ENCODE assay signal across 15 cellular contexts in genomic region chr6:89874438-89874837, GRCh38. TPM values are rescaled to one million over a fixed set of nuclear protein-coding genes. Genes with fewer than 3 reads are reported as not detected.
DNase-seq lines count a peak whose midpoint lies in the region; ATAC-seq and TF ChIP-seq lines count a peak whose summit lies in the region.
"Had no signal": no experiment of that assay in that cellular context is flagged by ENCODE, and none has a peak within 500 bp of the region (broad histone marks: within the 10 kb centered on the region; RNA-seq: fewer than 3 reads in every experiment).

No MANE protein-coding gene starts in this region.

- intact Hi-C loops in CD4-positive, alpha-beta T cell (cut with DNase I, micrococcal nuclease): no loop called here
- intact Hi-C loops in mucosa of descending colon (cut with DNase I, micrococcal nuclease): no loop called here

- H3K36me3 ChIP-seq in mucosa of descending colon (ENCODE audit: low read depth) (no peaks in the 10 kb centered on the region), SJCRH30 (peaks cover 23% of the 10 kb centered on the region)

- DNase-seq in CD4-positive, alpha-beta T cell: no peak
- DNase-seq in T-cell: no peak
- peak in 1 of 3 donors; percentile 24 for DNase-seq in mucosa of descending colon
- DNase-seq in SJCRH30: no peak
- DNase-seq in GF-D8 (lab: John Stamatoyannopoulos, UW): no peak
- DNase-seq: DMS153, DMS79, GDM1, H9 had no signal

- H3K36me3 Mint-ChIP-seq in CD4-positive, alpha-beta T cell (ENCODE audit: low read depth): peaks cover 41% of the 10 kb centered on the region
- peaks cover 26% of the 10 kb centered on the region for H3K36me3 Mint-ChIP-seq in T-cell

- H3K9me3 Mint-ChIP-seq in CD4-positive, alpha-beta T cell: no peaks in the 10 kb centered on the region
- H3K9me3 Mint-ChIP-seq in T-cell: no peaks in the 10 kb centered on the region
- H3K9me3 Mint-ChIP-seq: H9 had no signal

- no peak for TF ChIP-seq CTCF in CD4-positive, alpha-beta T cell (IDR thresholded peaks at IDR 0.05)
- no peak for TF ChIP-seq CTCF in mucosa of descending colon (IDR thresholded peaks at IDR 0.05)

- CTCF ChIA-PET in CD4-positive, alpha-beta T cell (lab: Charles Lee): no interaction called here
- CTCF ChIA-PET in T-cell (lab: Charles Lee): no interaction called here

- no peak overlapping the region for H3K4me3 Mint-ChIP-seq in CD4-positive, alpha-beta T cell
- no peak overlapping the region for H3K4me3 Mint-ChIP-seq in T-cell
- H3K4me3 Mint-ChIP-seq: B cell, H9 had no signal

- no peaks in the 10 kb centered on the region for H3K4me1 ChIP-seq in mucosa of descending colon (ENCODE audit: low read depth)
- H3K4me1 ChIP-seq in SJCRH30: no peaks in the 10 kb centered on the region
- H3K4me1 ChIP-seq: BLaER1 treated with 17β-estradiol and CSF1 and Interleukin-3, amounts not matched to agents 10 nM and 100 nM had no signal

- POLR2A ChIA-PET in CD4-positive, alpha-beta T cell (lab: Charles Lee): no interaction called here
- POLR2A ChIA-PET in T-cell (lab: Charles Lee): no interaction called here

- ATAC-seq in CD4-positive, alpha-beta T cell (ENCODE audit: poor library complexity): no peak
- ATAC-seq in T-cell (replicated peaks in 1 of 4): no peak
- ATAC-seq in mucosa of descending colon: peak; percentile 81
- no peak for ATAC-seq in GM19351 (IDR thresholded peaks at IDR 0.05; ENCODE audit: unreplicated experiment)

- H3K4me1 Mint-ChIP-seq in CD4-positive, alpha-beta T cell (ENCODE audit: low read depth): no peaks in the 10 kb centered on the region
- H3K4me1 Mint-ChIP-seq in T-cell: peaks cover 0 to 5% (median 0%) of the 10 kb centered on the region in 3 donors
- H3K4me1 Mint-ChIP-seq: H9 had no signal

- H3K4me3 ChIP-seq in mucosa of descending colon (no peak overlapping the region), SJCRH30 (no peak overlapping the region)
- H3K4me3 ChIP-seq: BLaER1 treated with 17β-estradiol and CSF1 and Interleukin-3, amounts not matched to agents 10 nM and 100 nM had no signal

- H3K27ac Mint-ChIP-seq in CD4-positive, alpha-beta T cell: peak overlapping the region; percentile 33
- peak overlapping the region; percentile 39 to 41 for H3K27ac Mint-ChIP-seq in T-cell
- H3K27ac Mint-ChIP-seq: B cell had no signal

- no peaks in the 10 kb centered on the region for H3K27me3 ChIP-seq in CD4-positive, alpha-beta T cell (ENCODE audit: control insufficient read depth, insufficient read depth, low read length)
- no peaks in the 10 kb centered on the region for H3K27me3 ChIP-seq in SJCRH30
- H3K27me3 ChIP-seq: BLaER1 treated with 17β-estradiol and CSF1 and Interleukin-3, amounts not matched to agents 10 nM and 100 nM had no signal

- no peaks in the 10 kb centered on the region for H3K27me3 Mint-ChIP-seq in CD4-positive, alpha-beta T cell
- no peaks in the 10 kb centered on the region for H3K27me3 Mint-ChIP-seq in T-cell
- H3K27me3 Mint-ChIP-seq: B cell had no signal

- no peaks in the 10 kb centered on the region for H3K9me3 ChIP-seq in CD4-positive, alpha-beta T cell (ENCODE audit: control insufficient read depth, low read length)
- H3K9me3 ChIP-seq in mucosa of descending colon (no peaks in the 10 kb centered on the region), SJCRH30 (replicated peaks) (no peaks in the 10 kb centered on the region)
- H3K9me3 ChIP-seq: BLaER1 treated with 17β-estradiol and CSF1 and Interleukin-3, amounts not matched to agents 10 nM and 100 nM had no signal

- no peak overlapping the region for H3K27ac ChIP-seq in CD4-positive, alpha-beta T cell (ENCODE audit: low read depth, low read length)
- H3K27ac ChIP-seq in SJCRH30: no peak overlapping the region
- H3K27ac ChIP-seq: BLaER1 treated with 17β-estradiol and CSF1 and Interleukin-3, amounts not matched to agents 10 nM and 100 nM had no signal

RNA-seq across cellular contexts. Expression of gene GJA10, which starts 19.8 kb away (rescaled TPM):
- total RNA-seq in CD4-positive, alpha-beta T cell: not detected
- total RNA-seq in T-cell: not detected
- total RNA-seq in mucosa of descending colon: not detected
- not detected in 2 replicates for total RNA-seq in SJCRH30 (2014; rRNA removed; shearing (Covaris generic))
- total RNA-seq: A172, B cell, Daoy, H1, H9 had no signal

RNA-seq across cellular contexts. Expression of gene CASP8AP2, which starts 44.8 kb away (rescaled TPM):
- 10 to 100 TPM; 17.3 to 20.0 TPM for total RNA-seq in CD4-positive, alpha-beta T cell
- total RNA-seq in T-cell: 10 to 100 TPM; 27.8 to 46.8 (median 39.7) TPM
- total RNA-seq in mucosa of descending colon: 10 to 100 TPM; 11.7 to 23.3 (median 15.7) TPM
- 27.6 and 34.0 TPM in 2 replicates for total RNA-seq in SJCRH30 (2014; rRNA removed; shearing (Covaris generic))

RNA-seq across cellular contexts. Expression of gene MDN1, which starts 54.8 kb away (rescaled TPM):
- 10 to 100 TPM; 40.3 to 40.4 TPM for total RNA-seq in CD4-positive, alpha-beta T cell
- total RNA-seq in T-cell (10 to 100 TPM; 56.0 to 64.9 (median 60.8) TPM), mucosa of descending colon (10 to 100 TPM; 23.6 to 37.8 (median 32.5) TPM)
- total RNA-seq in SJCRH30 (2014; rRNA removed; shearing (Covaris generic)): 44.8 and 48.6 TPM in 2 replicates
